In genomic region chr21:14763695-14764064, GRCh38 we compare ENCODE assay signal across 14 cellular contexts.
DNase-seq lines count a peak whose midpoint lies in the region; ATAC-seq, FAIRE-seq and TF ChIP-seq lines count a peak whose summit lies in the region.
"Had no signal": no experiment of that assay in that cellular context is flagged by ENCODE, and none has a peak within 500 bp of the region (broad histone marks: within the 10 kb centered on the region; RNA-seq: fewer than 3 reads in every experiment).

No MANE protein-coding gene starts in this region.

- H3K4me3 ChIP-seq in OCI-LY1 (ENCODE audit: low read depth, low read length, poor library complexity, severe bottlenecking) (peak overlapping the region; percentile 61), MG63 (no peak overlapping the region)
- H3K4me3 ChIP-seq: SJSA1, testis had no signal

- H3K27ac ChIP-seq in OCI-LY1 (ENCODE audit: low read depth, low read length, poor library complexity, severe bottlenecking), result peak overlapping the region; percentile 99
- H3K27ac ChIP-seq: SJSA1, testis had no signal

- H3K36me3 ChIP-seq in OCI-LY1 (ENCODE audit: insufficient read depth, low read length) (no peaks in the 10 kb centered on the region), MG63 (no peaks in the 10 kb centered on the region)
- H3K36me3 ChIP-seq: SJSA1 had no signal

- peak overlapping the region; percentile 91 for H3K4me2 ChIP-seq in OCI-LY1 (ENCODE audit: low read length)

- H3K4me1 Mint-ChIP-seq in mesothelial cell of epicardium, result no peaks in the 10 kb centered on the region
- H3K4me1 Mint-ChIP-seq in activated CD4-positive, alpha-beta T cell treated with anti-CD3 and anti-CD28 coated beads, Interleukin-2, amount 10 ng/mL, durations not matched to agents 24 days and 14 days, result peaks cover 8% of the 10 kb centered on the region
- H3K4me1 Mint-ChIP-seq: nephron had no signal

- H3K9me2 ChIP-seq in OCI-LY1 (ENCODE audit: low read depth, low read length), result no peaks in the 10 kb centered on the region

- no peak overlapping the region for H2AFZ ChIP-seq in OCI-LY1 (ENCODE audit: low read length)

- H3K27me3 Mint-ChIP-seq in mesothelial cell of epicardium (ENCODE audit: low read depth), result no peaks in the 10 kb centered on the region
- H3K27me3 Mint-ChIP-seq in activated CD4-positive, alpha-beta T cell treated with anti-CD3 and anti-CD28 coated beads, Interleukin-2, amount 10 ng/mL, durations not matched to agents 24 days and 14 days, result no peaks in the 10 kb centered on the region
- H3K27me3 Mint-ChIP-seq: activated CD4-positive, alpha-beta memory T cell treated with anti-CD3 and anti-CD28 coated beads for 36 hours had no signal

- no peak overlapping the region; the same call in 1 of the 2 replicates for H3K9ac ChIP-seq in OCI-LY1 (ENCODE audit: low read length)

- TF ChIP-seq CTCF in OCI-LY1 (IDR thresholded peaks at IDR 0.05; ENCODE audit: low read length) (no peak), mesothelial cell of epicardium (IDR thresholded peaks at IDR 0.05; ENCODE audit: unreplicated experiment) (no peak)

- H3K9me3 ChIP-seq in OCI-LY1 (ENCODE audit: low read length) (peaks cover 7% of the 10 kb centered on the region), MG63 (no peaks in the 10 kb centered on the region; the same call in 1 of the 2 replicates)
- H3K9me3 ChIP-seq: SJSA1, testis had no signal

- TF ChIP-seq POLR2A in GM12892 (IDR thresholded peaks at IDR 0.05; ENCODE audit: low read depth, low read length), result no peak

- no peaks in the 10 kb centered on the region for H3K79me2 ChIP-seq in OCI-LY1 (ENCODE audit: insufficient read depth, low read length)

- intact Hi-C loops in activated CD4-positive, alpha-beta T cell treated with anti-CD3 and anti-CD28 coated beads, Interleukin-2, amount 10 ng/mL, durations not matched to agents 24 days and 14 days (cut with micrococcal nuclease), result loop anchor here (10.0 kb wide), 1 partner anchor 301 kb away; the partner anchor contains the start of gene NRIP1

- no peak overlapping the region for H3K27ac Mint-ChIP-seq in mesothelial cell of epicardium
- H3K27ac Mint-ChIP-seq in activated CD4-positive, alpha-beta T cell treated with anti-CD3 and anti-CD28 coated beads, Interleukin-2, amount 10 ng/mL, durations not matched to agents 24 days and 14 days, result no peak overlapping the region
- H3K27ac Mint-ChIP-seq: activated CD4-positive, alpha-beta memory T cell treated with anti-CD3 and anti-CD28 coated beads for 36 hours; nephron had no signal

- FAIRE-seq in GM12892 (lab: Jason Lieb, UNC), result peak; percentile 38

- peaks cover 11% of the 10 kb centered on the region for H3K9me3 Mint-ChIP-seq in mesothelial cell of epicardium
- H3K9me3 Mint-ChIP-seq in activated CD4-positive, alpha-beta T cell treated with anti-CD3 and anti-CD28 coated beads, Interleukin-2, amount 10 ng/mL, durations not matched to agents 24 days and 14 days, result peaks cover 17% of the 10 kb centered on the region
- H3K9me3 Mint-ChIP-seq: activated CD4-positive, alpha-beta memory T cell treated with anti-CD3 and anti-CD28 coated beads for 36 hours; nephron had no signal

- H3K4me1 ChIP-seq in OCI-LY1 (ENCODE audit: insufficient read depth, low read length, severe bottlenecking), result peaks cover 36% of the 10 kb centered on the region
- H3K4me1 ChIP-seq: SJSA1 had no signal

- DNase-seq in GM12892 (ENCODE audit: insufficient read length) (no peak), globus pallidus (ENCODE audit: low spot score) (no peak), mesothelial cell of epicardium (ENCODE audit: low spot score in 2 of 2, unreplicated experiment in 2 of 2) (no peak), MG63 (no peak)
- DNase-seq in activated CD4-positive, alpha-beta T cell treated with anti-CD3 and anti-CD28 coated beads, Interleukin-2, amount 10 ng/mL, durations not matched to agents 24 days and 14 days, result no peak
- DNase-seq: activated CD4-positive, alpha-beta memory T cell treated with anti-CD3 and anti-CD28 coated beads for 36 hours; effector CD8-positive, alpha-beta T cell; NCI-H2171; testis had no signal

- no peak overlapping the region for H3K4me3 Mint-ChIP-seq in mesothelial cell of epicardium
- H3K4me3 Mint-ChIP-seq in activated CD4-positive, alpha-beta T cell treated with anti-CD3 and anti-CD28 coated beads, Interleukin-2, amount 10 ng/mL, durations not matched to agents 24 days and 14 days, result no peak overlapping the region
- H3K4me3 Mint-ChIP-seq: activated CD4-positive, alpha-beta memory T cell treated with anti-CD3 and anti-CD28 coated beads for 36 hours; nephron had no signal

- H3F3A ChIP-seq in OCI-LY1 (ENCODE audit: insufficient read depth, low read length), result no peaks in the 10 kb centered on the region

- no peaks in the 10 kb centered on the region for H3K36me3 Mint-ChIP-seq in mesothelial cell of epicardium
- peaks cover 1% of the 10 kb centered on the region for H3K36me3 Mint-ChIP-seq in activated CD4-positive, alpha-beta T cell treated with anti-CD3 and anti-CD28 coated beads, Interleukin-2, amount 10 ng/mL, durations not matched to agents 24 days and 14 days (ENCODE audit: low read depth)
- H3K36me3 Mint-ChIP-seq: activated CD4-positive, alpha-beta memory T cell treated with anti-CD3 and anti-CD28 coated beads for 36 hours had no signal

- ATAC-seq in GM21381 (IDR thresholded peaks at IDR 0.05; ENCODE audit: unreplicated experiment), result peak; percentile 35
- peak; percentile 17 for ATAC-seq in HG03039 (IDR thresholded peaks at IDR 0.05; ENCODE audit: unreplicated experiment)

- no peaks in the 10 kb centered on the region for H3K27me3 ChIP-seq in OCI-LY1 (ENCODE audit: insufficient read depth, low read length)
- H3K27me3 ChIP-seq in MG63, result no peaks in the 10 kb centered on the region
- H3K27me3 ChIP-seq: SJSA1, testis had no signal

- no peaks in the 10 kb centered on the region for H4K20me1 ChIP-seq in OCI-LY1 (ENCODE audit: insufficient read depth, low read length)
